Comparison of ENCODE assay signal across 8 cellular contexts in the genomic region with DNA sequence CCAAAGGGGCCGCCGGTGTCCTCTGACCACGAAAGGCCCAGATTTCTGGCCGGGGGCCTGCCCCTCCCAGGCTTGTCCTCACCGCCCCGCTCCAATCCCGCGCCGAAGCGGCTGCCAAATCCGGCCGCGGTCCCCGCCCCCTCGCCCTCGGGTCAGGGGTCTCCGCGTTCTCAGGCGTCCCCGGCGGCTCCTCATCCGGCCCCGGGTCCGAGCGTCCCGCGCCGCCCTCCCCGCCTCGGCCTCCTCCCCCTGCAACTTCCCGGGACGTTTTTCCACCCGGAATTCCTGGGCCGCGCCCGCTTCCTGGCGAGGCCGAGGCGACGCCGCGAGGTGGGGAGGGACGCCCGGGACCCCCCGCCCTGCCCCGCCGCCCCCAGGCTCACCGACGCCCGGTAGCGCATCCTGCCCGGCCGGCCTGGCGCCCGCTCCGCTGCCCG. TPM values are rescaled to one million over a fixed set of nuclear protein-coding genes. Genes with fewer than 3 reads are reported as not detected.
DNase-seq lines count a peak whose midpoint lies in the region; FAIRE-seq and TF ChIP-seq lines count a peak whose summit lies in the region.

No MANE protein-coding gene starts in this region.

- DNase-seq in CD8-positive, alpha-beta memory T cell = peak in 3 of 5 donors; percentile 29 to 61 (median 44)
- DNase-seq in GM23248 (peak; percentile 62), RKO (ENCODE audit: low spot score) (peak; percentile 44), chondrocyte (ENCODE audit: low spot score) (no peak), mesenchymal stem cell (peak; percentile 64), urothelium cell line (ENCODE audit: low spot score) (peak; percentile 17), NCI-H1105 (lab: John Stamatoyannopoulos, UW) (no peak), NCI-H1694 (lab: John Stamatoyannopoulos, UW) (no peak)

- peak overlapping the region; percentile 77 to 92 (median 86) for H3K27ac Mint-ChIP-seq in CD8-positive, alpha-beta memory T cell
- peak overlapping the region; percentile 93 for H3K27ac Mint-ChIP-seq in chondrocyte (ENCODE audit: unreplicated experiment)

- peaks cover 23% of the 10 kb centered on the region for H3K4me1 ChIP-seq in CD8-positive, alpha-beta memory T cell (ENCODE audit: insufficient read depth, low read length)
- H3K4me1 ChIP-seq in GM23248 (ENCODE audit: insufficient read depth) (peaks cover 17% of the 10 kb centered on the region), mesenchymal stem cell (ENCODE audit: control insufficient read depth, insufficient read depth, low read depth, low read length) (peaks cover 43% of the 10 kb centered on the region)

- WGBS in GM23248 (ENCODE audit: low coverage in 1 of 2, low lambda C conversion rate in 2 of 2, missing lambda C conversion rate in 2 of 2), 2 experiments = 1 to 2% methylated on average over 15 to 33 of the region's 57 CpGs
- under 1% methylated on average over 41 of the region's 57 CpGs for WGBS in mesenchymal stem cell

- peak overlapping the region; percentile 73 for H4K8ac ChIP-seq in mesenchymal stem cell (ENCODE audit: low read length)

- no peaks in the 10 kb centered on the region for H3K9me2 ChIP-seq in GM23248 (ENCODE audit: insufficient read depth)

- peak overlapping the region; percentile 89 to 90 for H3K18ac ChIP-seq in mesenchymal stem cell (ENCODE audit: low read depth in 1 of 2, low read length in 2 of 2)

- H2BK12ac ChIP-seq in mesenchymal stem cell (ENCODE audit: low read length in 2 of 2) = no peak overlapping the region

- H3K27me3 Mint-ChIP-seq in CD8-positive, alpha-beta memory T cell = peaks cover 0 to 3% of the 10 kb centered on the region in 2 donors
- H3K27me3 Mint-ChIP-seq in chondrocyte (ENCODE audit: low read depth) = no peaks in the 10 kb centered on the region

- peaks cover 33% of the 10 kb centered on the region for H3F3A ChIP-seq in GM23248 (ENCODE audit: insufficient read depth)

- H3K9me3 ChIP-seq in CD8-positive, alpha-beta memory T cell (ENCODE audit: low read length) = no peaks in the 10 kb centered on the region
- H3K9me3 ChIP-seq in GM23248 (ENCODE audit: low read depth) (no peaks in the 10 kb centered on the region), mesenchymal stem cell (ENCODE audit: control insufficient read depth, low read length) (no peaks in the 10 kb centered on the region)

- peak overlapping the region; percentile 76 to 89 (median 82) for H3K4me3 Mint-ChIP-seq in CD8-positive, alpha-beta memory T cell
- peak overlapping the region; percentile 81 for H3K4me3 Mint-ChIP-seq in chondrocyte (ENCODE audit: unreplicated experiment)

- peaks cover 29% of the 10 kb centered on the region for H3K79me1 ChIP-seq in mesenchymal stem cell (replicated peaks; ENCODE audit: low read length, poor library complexity, severe bottlenecking)

- H3K27ac ChIP-seq in CD8-positive, alpha-beta memory T cell (ENCODE audit: low read depth, low read length) = peak overlapping the region; percentile 47
- peak overlapping the region; percentile 62 for H3K27ac ChIP-seq in GM23248
- peak overlapping the region; percentile 69 for H3K27ac ChIP-seq in mesenchymal stem cell (ENCODE audit: low read length, poor library complexity, severe bottlenecking)

- H3K36me3 Mint-ChIP-seq in CD8-positive, alpha-beta memory T cell = peaks cover 0 to 23% (median 8%) of the 10 kb centered on the region in 3 donors
- peaks cover 25% of the 10 kb centered on the region for H3K36me3 Mint-ChIP-seq in chondrocyte (ENCODE audit: low read depth)

- H3K9me3 Mint-ChIP-seq in CD8-positive, alpha-beta memory T cell = no peaks in the 10 kb centered on the region
- no peaks in the 10 kb centered on the region for H3K9me3 Mint-ChIP-seq in chondrocyte (ENCODE audit: low read depth)

- peak overlapping the region; percentile 98 for H2BK120ac ChIP-seq in mesenchymal stem cell (ENCODE audit: low read depth, low read length)

- H3K36me3 ChIP-seq in CD8-positive, alpha-beta memory T cell (ENCODE audit: insufficient read depth, low read length) = no peaks in the 10 kb centered on the region
- H3K36me3 ChIP-seq in GM23248 (ENCODE audit: low read depth) (0 out of 2 replicates have a peak, but pooled peaks cover 7% of the 10 kb centered on the region), mesenchymal stem cell (ENCODE audit: control insufficient read depth in 1 of 2, insufficient read depth in 2 of 2, low read depth in 1 of 2, low read length in 2 of 2) (peaks cover 29 to 40% of the 10 kb centered on the region in 2 experiments)

- peak overlapping the region; percentile 45 for H3K4me3 ChIP-seq in CD8-positive, alpha-beta memory T cell (ENCODE audit: low read length)
- H3K4me3 ChIP-seq in GM23248 (peak overlapping the region; percentile 84), mesenchymal stem cell (ENCODE audit: insufficient read depth in 1 of 2, low read depth in 1 of 2, low read length in 2 of 2) (peak overlapping the region; percentile 75 to 85)

- TF ChIP-seq CTCF in chondrocyte (IDR thresholded peaks at IDR 0.05) = no peak

- peaks cover 14 to 36% (median 20%) of the 10 kb centered on the region in 3 donors for H3K4me1 Mint-ChIP-seq in CD8-positive, alpha-beta memory T cell
- peaks cover 48% of the 10 kb centered on the region for H3K4me1 Mint-ChIP-seq in chondrocyte (ENCODE audit: low read depth)

- H2AFZ ChIP-seq in GM23248 (no peak overlapping the region), mesenchymal stem cell (ENCODE audit: low read depth, low read length) (no peak overlapping the region)

- H2BK15ac ChIP-seq in mesenchymal stem cell (ENCODE audit: low read depth, poor library complexity, severe bottlenecking) = peak overlapping the region; percentile 98

- H3K4me2 ChIP-seq in GM23248 (ENCODE audit: unreplicated experiment) (peak overlapping the region; percentile 97), mesenchymal stem cell (ENCODE audit: low read length, poor library complexity, severe bottlenecking) (peak overlapping the region; percentile 85)

- POLR2A ChIA-PET in CD8-positive, alpha-beta memory T cell (lab: Charles Lee) = interaction anchor here (0.9 kb wide), 1 partner anchor 26 kb away, joined by 3 read pairs; no protein-coding TSS in a partner anchor

- peak overlapping the region in 1 of 2 experiments; percentile 41 for H3K23ac ChIP-seq in mesenchymal stem cell (ENCODE audit: low read length in 2 of 2)

- no peaks in the 10 kb centered on the region for H3K27me3 ChIP-seq in CD8-positive, alpha-beta memory T cell (ENCODE audit: insufficient read depth, low read length, poor library complexity, severe bottlenecking)
- H3K27me3 ChIP-seq in GM23248 (replicated peaks; ENCODE audit: insufficient read depth) (no peaks in the 10 kb centered on the region), mesenchymal stem cell (ENCODE audit: control insufficient read depth in 1 of 2, insufficient read depth in 1 of 2, low read length in 2 of 2) (no peaks in the 10 kb centered on the region)

- H3K4ac ChIP-seq in mesenchymal stem cell (ENCODE audit: low read depth in 1 of 2, low read length in 2 of 2) = peak overlapping the region; percentile 80 to 92

- CTCF ChIA-PET in CD8-positive, alpha-beta memory T cell (lab: Charles Lee) = interaction anchor here (1.1 kb wide), 1 partner anchor 31 kb away, joined by 3 read pairs; the partner anchor contains the start of gene INPP5K

- peak overlapping the region; percentile 89 for H3K9ac ChIP-seq in GM23248
- H3K9ac ChIP-seq in mesenchymal stem cell (ENCODE audit: low read length) = peak overlapping the region; percentile 84

- in situ Hi-C loops in GM23248 (cut with MboI) = no loop called here

- no peak for FAIRE-seq in urothelium cell line (lab: Jason Lieb, UNC)

- H4K20me1 ChIP-seq in GM23248 (ENCODE audit: insufficient read depth) = no peaks in the 10 kb centered on the region

- peak overlapping the region; percentile 88 for H4K91ac ChIP-seq in mesenchymal stem cell (ENCODE audit: low read length)

- no peak overlapping the region for H2BK5ac ChIP-seq in mesenchymal stem cell (ENCODE audit: low read depth, low read length, poor library complexity, severe bottlenecking)

- H3K79me2 ChIP-seq in GM23248 (ENCODE audit: insufficient read depth) = peaks cover 61% of the 10 kb centered on the region

- H2AK5ac ChIP-seq in mesenchymal stem cell (ENCODE audit: low read length, severe bottlenecking) = no peak overlapping the region

- peak overlapping the region in 1 of 2 experiments; percentile 95 for H3K14ac ChIP-seq in mesenchymal stem cell (ENCODE audit: low read length in 2 of 2)

RNA-seq across cellular contexts. Expression of gene MYO1C, which starts 7.2 kb away (rescaled TPM):
- 10 to 100 TPM; 36.6 to 36.9 TPM for total RNA-seq in CD8-positive, alpha-beta memory T cell
- 5.7 TPM for polyA plus RNA-seq in CD8-positive, alpha-beta memory T cell
- total RNA-seq in GM23248 (2014; rRNA removed; shearing (Covaris generic)) = 206 and 218 TPM in 2 replicates
- polyA plus RNA-seq in GM23248 (2016; fragmentation: Nextera tagmentation; extraction: Ambion mirVana) = 196 and 197 TPM in 2 replicates
- 216 to 329 TPM (median 329 TPM) in 3 replicates for total RNA-seq in chondrocyte
- polyA plus RNA-seq in mesenchymal stem cell (2013, experiment 1 of 2) = 112 TPM
- polyA plus RNA-seq in mesenchymal stem cell (2013, experiment 2 of 2) = 111 TPM

RNA-seq across cellular contexts. Expression of gene CRK, which starts 29.3 kb away (rescaled TPM):
- total RNA-seq in CD8-positive, alpha-beta memory T cell = 10 to 100 TPM; 25.3 to 28.8 TPM
- polyA plus RNA-seq in CD8-positive, alpha-beta memory T cell = 24.6 TPM
- total RNA-seq in GM23248 (2014; rRNA removed; shearing (Covaris generic)) = 113 and 117 TPM in 2 replicates
- polyA plus RNA-seq in GM23248 (2016; fragmentation: Nextera tagmentation; extraction: Ambion mirVana) = 86.0 and 93.6 TPM in 2 replicates
- 65.8 to 70.4 TPM (median 70.4 TPM) in 3 replicates for total RNA-seq in chondrocyte
- polyA plus RNA-seq in mesenchymal stem cell (2013, experiment 1 of 2) = 51.6 TPM
- 53.7 TPM for polyA plus RNA-seq in mesenchymal stem cell (2013, experiment 2 of 2)

RNA-seq across cellular contexts. Expression of gene INPP5K, which starts 31.1 kb away (rescaled TPM):
- 10 to 100 TPM; 29.5 to 31.9 TPM for total RNA-seq in CD8-positive, alpha-beta memory T cell
- polyA plus RNA-seq in CD8-positive, alpha-beta memory T cell = 80.2 TPM
- total RNA-seq in GM23248 (2014; rRNA removed; shearing (Covaris generic)) = 42.3 and 57.8 TPM in 2 replicates
- polyA plus RNA-seq in GM23248 (2016; fragmentation: Nextera tagmentation; extraction: Ambion mirVana) = 36.1 and 37.5 TPM in 2 replicates
- 30.2 to 35.3 TPM (median 34.3 TPM) in 3 replicates for total RNA-seq in chondrocyte
- polyA plus RNA-seq in mesenchymal stem cell (2013, experiment 1 of 2) = 18.7 TPM
- polyA plus RNA-seq in mesenchymal stem cell (2013, experiment 2 of 2) = 20.5 TPM

Comparison
In these comparisons a context has a peak if more than half of its experiments do, and no peak if none do; other contexts are left out.
1. DNase-seq: peak in CD8-positive, alpha-beta memory T cell (3 of 5), GM23248 (single experiment), RKO (single experiment), mesenchymal stem cell (single experiment) and urothelium cell line (single experiment); none in chondrocyte (single experiment), NCI-H1105 (single experiment) and NCI-H1694 (single experiment).
2. Peak in every context shown above with its lines, with median percentiles within 50 percentile points of each other: H3K27ac ChIP-seq and H3K4me3 ChIP-seq.